Comparison of ENCODE assay signal across 17 cellular contexts in the genomic region with DNA sequence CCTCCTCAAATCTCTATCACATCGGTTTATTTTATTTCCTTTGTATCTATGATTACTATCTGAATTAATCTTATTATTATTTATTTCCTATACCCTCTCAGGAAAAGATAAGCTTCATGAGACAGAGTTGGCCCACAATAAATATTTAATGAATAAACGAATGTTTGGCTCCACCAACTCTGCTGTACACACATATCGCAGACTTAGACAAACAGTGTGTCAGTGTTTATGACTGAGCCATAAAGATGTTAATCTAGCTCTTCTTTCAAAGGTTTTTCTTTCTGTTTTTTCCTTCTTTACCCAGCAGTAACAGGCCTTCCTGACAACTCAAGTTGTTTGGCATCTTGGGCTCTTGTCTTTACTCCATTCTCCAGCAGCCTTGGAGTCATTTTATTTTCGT.
"Had no signal": no experiment of that assay in that cellular context is flagged by ENCODE, and none has a peak within 500 bp of the region (broad histone marks: within the 10 kb centered on the region; RNA-seq: fewer than 3 reads in every experiment).

No MANE protein-coding gene starts in this region.

- ATAC-seq: heart left ventricle; naive thymus-derived CD8-positive, alpha-beta T cell; psoas muscle; right lobe of liver; stimulated activated memory B cell treated with anti-CD40 and anti-IgM and Interleukin-4, amounts not matched to agents 10 μg/mL and 1 μg/mL and 100 μg/mL, for 72 hours had no signal

- DNase-seq: activated CD4-positive, alpha-beta T cell treated with anti-CD3 and anti-CD28 coated beads, Interleukin-2, amount 10 ng/mL, durations not matched to agents 7 days and 5 days; activated CD4-positive, CD25-positive, alpha-beta regulatory T cell; activated naive CD4-positive, alpha-beta T cell treated with anti-CD3 and anti-CD28 coated beads, Interleukin-2, amount 50 U/mL, for 16 hours; adrenal gland; caudate nucleus; colonic mucosa; foreskin melanocyte; heart left ventricle; naive thymus-derived CD8-positive, alpha-beta T cell; nucleus accumbens; psoas muscle; right lobe of liver; spleen; stimulated activated CD4-positive, alpha-beta T cell treated with anti-CD3 and anti-CD28 coated beads, Interleukin-1b, Interleukin-23, amount 100 ng/mL, for 48 hours; T-helper 2 cell; transverse colon had no signal
